8 cellular contexts compared by ENCODE assay signal in the genomic region with DNA sequence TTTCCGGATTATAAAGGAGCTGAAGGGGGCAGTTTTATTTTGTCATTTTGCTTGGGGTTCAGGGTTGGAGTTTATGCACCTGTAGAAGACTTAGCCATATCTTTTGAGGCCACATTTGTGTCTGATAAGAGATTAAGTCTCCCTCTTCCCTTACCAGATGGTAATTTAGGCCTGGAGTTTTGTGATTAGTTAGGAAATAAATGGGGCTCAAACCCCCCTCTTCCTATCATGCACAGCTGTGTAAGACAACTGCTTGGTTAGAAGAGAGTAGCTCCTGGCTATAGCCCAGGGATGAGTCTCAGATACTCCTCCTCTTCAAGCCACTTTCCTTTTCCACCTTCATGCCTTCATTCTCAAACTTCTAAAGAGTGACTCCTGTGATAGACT. TPM values are rescaled to one million over a fixed set of nuclear protein-coding genes. Genes with fewer than 3 reads are reported as not detected.
DNase-seq lines count a peak whose midpoint lies in the region; ATAC-seq and TF ChIP-seq lines count a peak whose summit lies in the region.

No MANE protein-coding gene starts in this region.

- H3K36me3 ChIP-seq in SK-N-MC (ENCODE audit: insufficient read depth, low read length) (peaks cover 4% of the 10 kb centered on the region; the same call in 1 of the 2 replicates), rectal smooth muscle tissue (ENCODE audit: control insufficient read depth, insufficient read depth, low read length) (no peaks in the 10 kb centered on the region)

- no peaks in the 10 kb centered on the region for H3K9me3 ChIP-seq in SK-N-MC (ENCODE audit: low read depth, low read length)

- H3K9ac ChIP-seq in SK-N-MC (ENCODE audit: insufficient read length) (peak overlapping the region; percentile 71), rectal smooth muscle tissue (ENCODE audit: low read length) (peak overlapping the region; percentile 29)

- H3K4me3 ChIP-seq in GM12865 (ENCODE audit: low read depth, low read length) (peak overlapping the region; percentile 84), SK-N-MC (peak overlapping the region; percentile 96), fibroblast of the aortic adventitia (ENCODE audit: low read depth, low read length) (peak overlapping the region; percentile 82), rectal smooth muscle tissue (ENCODE audit: low read length) (peak overlapping the region; percentile 86)

- H3K4me1 ChIP-seq in rectal smooth muscle tissue (ENCODE audit: control insufficient read depth, insufficient read depth, low read length), result peaks cover 10% of the 10 kb centered on the region

- TF ChIP-seq CTCF in GM12865 (IDR thresholded peaks at IDR 0.05; ENCODE audit: insufficient read depth, low read depth, low read length, missing control alignments), result no peak
- no peak for TF ChIP-seq CTCF in fibroblast of the aortic adventitia (IDR thresholded peaks at IDR 0.05; ENCODE audit: insufficient read depth, low read length)
- no peak for TF ChIP-seq CTCF in GM10248 (IDR thresholded peaks at IDR 0.05; ENCODE audit: control extremely low read depth, extremely low read depth, low read depth, missing control alignments)

- DNase-seq in GM12865 (ENCODE audit: low read depth) (no peak), SK-N-MC (ENCODE audit: low read depth, low spot score) (no peak), fibroblast of the aortic adventitia (ENCODE audit: low read depth) (no peak), LoVo (ENCODE audit: low spot score) (no peak), GM10248 (ENCODE audit: extremely low spot score) (no peak), cerebellar nuclear complex (lab: John Stamatoyannopoulos, UW) (no peak)

- ATAC-seq in GM21786 (IDR thresholded peaks at IDR 0.05; ENCODE audit: unreplicated experiment), result no peak

- CTCF ChIA-PET in GM10248 (lab: Yijun Ruan, JAX), result interaction anchor here (1.1 to 1.7 kb wide), 2 partner anchors 35 to 65 kb away, joined by 3 read pairs; no protein-coding TSS in a partner anchor

- H3K27ac ChIP-seq in SK-N-MC, result no peak overlapping the region
- H3K27ac ChIP-seq in rectal smooth muscle tissue (ENCODE audit: low read depth, low read length), result peak overlapping the region; percentile 90

- POLR2A ChIA-PET in GM10248 (lab: Yijun Ruan, JAX), result no interaction called here

- no peaks in the 10 kb centered on the region for H3K27me3 ChIP-seq in rectal smooth muscle tissue (ENCODE audit: control insufficient read depth, insufficient read depth, low read length)

RNA-seq across cellular contexts. Expression of a gene that starts 0.8 kb away (rescaled TPM):
- 3.5 and 15.2 TPM in 2 replicates for total RNA-seq in fibroblast of the aortic adventitia (ENCODE audit: low replicate concordance)
